Comparison of ENCODE assay signal across 14 cellular contexts in the genomic region with DNA sequence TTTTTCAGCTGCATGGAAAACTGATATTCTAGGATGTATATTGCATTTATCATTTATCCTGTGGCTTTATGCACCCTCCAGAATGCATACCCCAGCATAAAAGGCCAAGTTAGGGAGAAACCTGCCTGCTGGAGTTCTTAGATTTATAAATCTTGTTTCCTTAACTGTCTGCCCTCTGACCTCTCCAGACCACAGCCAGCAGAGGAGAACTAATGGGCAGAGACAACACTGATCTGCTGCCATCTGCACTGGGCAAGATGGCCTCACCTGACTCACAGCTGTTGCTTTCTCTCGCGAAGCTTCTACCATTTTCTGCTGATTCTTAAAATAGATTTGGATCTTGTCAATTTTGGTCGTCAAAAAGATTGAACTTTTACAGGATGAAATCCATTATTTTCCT.
DNase-seq lines count a peak whose midpoint lies in the region; ATAC-seq and TF ChIP-seq lines count a peak whose summit lies in the region.
"Had no signal": no experiment of that assay in that cellular context is flagged by ENCODE, and none has a peak within 500 bp of the region (broad histone marks: within the 10 kb centered on the region; RNA-seq: fewer than 3 reads in every experiment).

No MANE protein-coding gene starts in this region.

- no peak for DNase-seq in activated CD4-positive, alpha-beta T cell treated with anti-CD3 and anti-CD28 coated beads for 36 hours
- no peak for DNase-seq in activated CD4-positive, alpha-beta T cell treated with anti-CD3 and anti-CD28 coated beads, Interleukin-2, amount 50 U/mL, for 48 hours
- DNase-seq in T-helper 17 cell (no peak), glomerular visceral epithelial cell (ENCODE audit: extremely low spot score) (peak; percentile 47), spleen (no peak), SHP77 (lab: John Stamatoyannopoulos, UW) (no peak), NCI-H524 treated with DMSO at 0.1 percent for 48 hours (lab: John Stamatoyannopoulos, UW) (no peak), uterus (no peak)
- DNase-seq: NCI-H1417, NCI-H526, Peyer's patch, T-helper 9 cell had no signal

- H3K4me3 ChIP-seq in spleen (peak overlapping the region in 1 of 8 donors; percentile 7), uterus (no peak overlapping the region)
- H3K4me3 ChIP-seq: A549, Peyer's patch, right atrium auricular region had no signal

- H3K9me3 ChIP-seq in T-helper 17 cell (ENCODE audit: control insufficient read depth, low read length, poor library complexity, severe bottlenecking) (no peaks in the 10 kb centered on the region), spleen (no peaks in the 10 kb centered on the region), uterus (no peaks in the 10 kb centered on the region)
- H3K9me3 ChIP-seq: A549, Peyer's patch, right atrium auricular region had no signal

- CTCF ChIA-PET in activated CD4-positive, alpha-beta T cell treated with anti-CD3 and anti-CD28 coated beads for 36 hours (lab: Charles Lee) = interaction anchor here (5.6 kb wide), 1 partner anchor 15 kb away, joined by 64 read pairs; no protein-coding TSS in a partner anchor

- H3K27ac ChIP-seq in spleen (peak overlapping the region; percentile 36 to 100 (median 94)), uterus (no peak overlapping the region)
- H3K27ac ChIP-seq: A549, right atrium auricular region had no signal

- WGBS in spleen, 5 donors = 65 to 86% (median 83%) methylated on average over 3 of the region's 3 CpGs

- H3K4me1 Mint-ChIP-seq in activated CD4-positive, alpha-beta T cell treated with anti-CD3 and anti-CD28 coated beads for 36 hours = peaks cover 89% of the 10 kb centered on the region
- peaks cover 70% of the 10 kb centered on the region for H3K4me1 Mint-ChIP-seq in T-helper 17 cell

- H3K9me3 Mint-ChIP-seq in activated CD4-positive, alpha-beta T cell treated with anti-CD3 and anti-CD28 coated beads for 36 hours (ENCODE audit: low read depth) = no peaks in the 10 kb centered on the region

- TF ChIP-seq POLR2A in spleen (IDR thresholded peaks at IDR 0.05) = no peak
- TF ChIP-seq POLR2A in uterus (IDR thresholded peaks at IDR 0.05) = no peak

- no peak overlapping the region for H3K4me3 Mint-ChIP-seq in activated CD4-positive, alpha-beta T cell treated with anti-CD3 and anti-CD28 coated beads for 36 hours
- peak overlapping the region; percentile 83 for H3K4me3 Mint-ChIP-seq in T-helper 17 cell

- H3K4me1 ChIP-seq in spleen (peaks cover 38 to 100% (median 94%) of the 10 kb centered on the region in 6 donors), uterus (peaks cover 0 to 21% of the 10 kb centered on the region in 2 donors)
- H3K4me1 ChIP-seq: A549 had no signal

- no peak for ATAC-seq in activated CD4-positive, alpha-beta T cell treated with anti-CD3 and anti-CD28 coated beads for 36 hours
- ATAC-seq in T-helper 17 cell = no peak
- ATAC-seq: A549 had no signal

- POLR2A ChIA-PET in activated CD4-positive, alpha-beta T cell treated with anti-CD3 and anti-CD28 coated beads for 36 hours (lab: Charles Lee) = interaction anchor here (1.3 kb wide), 1 partner anchor 97 kb away, joined by 3 read pairs; no protein-coding TSS in a partner anchor

- H3K27ac Mint-ChIP-seq in activated CD4-positive, alpha-beta T cell treated with anti-CD3 and anti-CD28 coated beads for 36 hours = peak overlapping the region; percentile 87
- H3K27ac Mint-ChIP-seq in T-helper 17 cell = peak overlapping the region; percentile 98

- no peaks in the 10 kb centered on the region for H3K27me3 ChIP-seq in spleen (replicated peaks in 1 of 7)
- no peaks in the 10 kb centered on the region for H3K27me3 ChIP-seq in uterus
- H3K27me3 ChIP-seq: Peyer's patch, right atrium auricular region had no signal

- no peaks in the 10 kb centered on the region for H3K27me3 Mint-ChIP-seq in activated CD4-positive, alpha-beta T cell treated with anti-CD3 and anti-CD28 coated beads for 36 hours
- no peaks in the 10 kb centered on the region for H3K27me3 Mint-ChIP-seq in T-helper 17 cell

- H3K36me3 ChIP-seq in spleen (peaks cover 0 to 51% (median 13%) of the 10 kb centered on the region in 6 donors), uterus (no peaks in the 10 kb centered on the region)
- H3K36me3 ChIP-seq: right atrium auricular region had no signal

- no peak for TF ChIP-seq CTCF in spleen (IDR thresholded peaks at IDR 0.05 in 8 of 11, conservative IDR thresholded peaks at IDR 0.05 in 3 of 11)
- no peak for TF ChIP-seq CTCF in uterus (IDR thresholded peaks at IDR 0.05)

- peaks cover 59% of the 10 kb centered on the region for H3K36me3 Mint-ChIP-seq in activated CD4-positive, alpha-beta T cell treated with anti-CD3 and anti-CD28 coated beads for 36 hours (ENCODE audit: low read depth)
- peaks cover 13% of the 10 kb centered on the region for H3K36me3 Mint-ChIP-seq in T-helper 17 cell (ENCODE audit: low read depth)

- intact Hi-C loops in activated CD4-positive, alpha-beta T cell treated with anti-CD3 and anti-CD28 coated beads for 36 hours (cut with DNase I, micrococcal nuclease) = no loop called here
- intact Hi-C loops in spleen (cut with DNase I; ENCODE audit: low total_unique reads) (no loop called here), uterus (cut with DNase I; ENCODE audit: low total_unique reads) (no loop called here)

Comparison
In these comparisons a context has a peak if more than half of its experiments do, and no peak if none do; other contexts are left out.
1. H3K27ac ChIP-seq: peak in spleen (8 of 8); none in uterus (0 of 2).